ENCODE assay signal across 30 cellular contexts in genomic region chr7:104789780-104790179, GRCh38.
"Had no signal": no experiment of that assay in that cellular context is flagged by ENCODE, and none has a peak within 500 bp of the region (broad histone marks: within the 10 kb centered on the region; RNA-seq: fewer than 3 reads in every experiment).

No MANE protein-coding gene starts in this region.

- H3K36me3 ChIP-seq: brain microvascular endothelial cell, esophagus muscularis mucosa, gastrocnemius medialis, heart left ventricle had no signal

- H3K27me3 ChIP-seq: brain microvascular endothelial cell, foreskin keratinocyte, gastrocnemius medialis had no signal

- H3K27ac ChIP-seq: brain microvascular endothelial cell, coronary artery, esophagus muscularis mucosa, foreskin keratinocyte, gastrocnemius medialis, heart left ventricle had no signal

- DNase-seq: activated CD4-positive, alpha-beta memory T cell treated with anti-CD3 and anti-CD28 coated beads for 36 hours; activated CD4-positive, alpha-beta T cell treated with anti-CD3 and anti-CD28 coated beads for 36 hours; activated CD4-positive, alpha-beta T cell treated with anti-CD3 and anti-CD28 coated beads, Interleukin-2, amount 10 ng/mL, durations not matched to agents 24 days and 14 days; activated CD4-positive, CD25-positive, alpha-beta regulatory T cell; activated CD4-positive, CD25-positive, alpha-beta regulatory T cell treated with anti-CD3 and anti-CD28 coated beads, Interleukin-2, amount 50 U/mL, for 72 hours; activated CD8-positive, alpha-beta memory T cell treated with anti-CD3 and anti-CD28 coated beads, Interleukin-2, amount 10 ng/mL, durations not matched to agents 7 days and 5 days; activated CD8-positive, alpha-beta memory T cell treated with anti-CD3 and anti-CD28 coated beads, Interleukin-2, amount 50 U/mL, for 48 hours; activated CD8-positive, alpha-beta T cell treated with anti-CD3 and anti-CD28 coated beads, Interleukin-2, amount 10 ng/mL, durations not matched to agents 7 days and 5 days; activated gamma-delta T cell treated with Interleukin-2 at 50 U/mL for 16 hours; activated naive CD4-positive, alpha-beta T cell treated with anti-CD3 and anti-CD28 coated beads, Interleukin-2, amount 50 U/mL, for 16 hours; activated naive CD4-positive, alpha-beta T cell treated with Interleukin-2 at 50 U/mL for 16 hours; activated T-cell treated with anti-CD3 and anti-CD28 coated beads for 4 hours; activated T-cell treated with anti-CD3 and anti-CD28 coated beads, Interleukin-2, amount 50 U/mL, for 24 hours; activated T-cell treated with anti-CD3 and anti-CD28 coated beads, Interleukin-2, amount 50 U/mL, for 72 hours; amniotic stem cell; anterior cingulate cortex; effector CD4-positive, alpha-beta T cell; effector memory CD8-positive, alpha-beta T cell; erythroblast; foreskin keratinocyte; gastrocnemius medialis; glutamatergic neuron; heart left ventricle; T-helper 17 cell; T1000 had no signal

- H3K9me3 ChIP-seq: esophagus muscularis mucosa, gastrocnemius medialis, heart left ventricle had no signal

- H3K4me3 ChIP-seq: coronary artery, esophagus muscularis mucosa, gastrocnemius medialis, heart left ventricle had no signal

- H3K4me1 ChIP-seq: esophagus muscularis mucosa, foreskin keratinocyte, gastrocnemius medialis, heart left ventricle had no signal

- FAIRE-seq: astrocyte, bronchial epithelial cell had no signal

- ATAC-seq: activated CD4-positive, alpha-beta T cell treated with anti-CD3 and anti-CD28 coated beads for 36 hours; activated CD8-positive, alpha-beta memory T cell treated with anti-CD3 and anti-CD28 coated beads, Interleukin-2, amount 10 ng/mL, durations not matched to agents 7 days and 5 days; activated CD8-positive, alpha-beta T cell treated with anti-CD3 and anti-CD28 coated beads, Interleukin-2, amount 10 ng/mL, durations not matched to agents 7 days and 5 days; activated T-cell treated with anti-CD3 and anti-CD28 coated beads, Interleukin-2, amount 50 U/mL, for 72 hours; effector memory CD8-positive, alpha-beta T cell; foreskin keratinocyte; gastrocnemius medialis; heart left ventricle; T-helper 17 cell had no signal
